11 cellular contexts compared by ENCODE assay signal in the genomic region with DNA sequence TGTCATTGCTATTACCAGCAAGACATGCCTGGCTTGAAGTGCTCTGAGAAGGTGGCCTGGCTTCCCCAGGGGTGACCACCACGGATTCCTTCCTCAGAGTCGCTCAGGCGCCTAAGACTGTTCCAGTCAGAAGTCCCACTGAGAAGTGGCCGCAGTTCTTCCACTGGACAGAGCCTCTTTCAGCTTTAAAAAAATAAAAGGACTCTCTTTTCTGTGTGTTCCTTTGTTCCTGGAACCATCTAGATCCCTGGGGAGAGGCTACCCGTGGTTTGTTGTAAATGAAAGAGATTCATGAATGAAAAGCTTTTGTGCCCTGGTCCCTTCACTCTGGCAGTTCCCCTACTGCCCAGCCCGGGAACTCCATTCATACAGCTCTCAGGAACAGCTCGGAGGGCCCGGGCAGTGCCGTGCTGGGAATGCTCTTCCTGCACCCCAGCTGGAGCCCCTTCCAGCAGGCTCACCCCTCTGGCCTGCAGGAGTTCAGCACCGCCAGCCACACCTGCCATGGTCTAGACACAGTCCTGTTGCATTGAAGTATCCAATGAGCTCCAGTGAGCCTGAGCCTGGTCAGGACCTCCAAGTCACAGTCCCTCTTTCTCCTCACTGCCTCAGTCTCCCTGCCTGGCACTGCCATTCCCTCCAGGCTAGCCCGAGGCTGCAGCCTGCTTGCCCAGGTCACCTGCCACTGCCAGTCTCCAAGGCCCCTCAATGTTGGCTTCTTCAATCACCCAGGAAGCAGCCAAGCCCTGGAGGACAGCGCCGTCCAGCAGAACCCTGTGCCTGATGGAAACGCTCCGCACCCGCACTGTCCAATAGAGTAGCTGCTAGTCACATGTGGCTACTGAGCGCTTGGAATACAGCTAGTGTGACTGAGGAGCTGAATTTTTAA.
A peak's percentile ranks its signal among the peaks of the same experiment; 100 is the strongest.
DNase-seq lines count a peak whose midpoint lies in the region; ATAC-seq and TF ChIP-seq lines count a peak whose summit lies in the region.
"Had no signal": no experiment of that assay in that cellular context is flagged by ENCODE, and none has a peak within 500 bp of the region (broad histone marks: within the 10 kb centered on the region; RNA-seq: fewer than 3 reads in every experiment).

No MANE protein-coding gene starts in this region.

- H3K9me2 ChIP-seq in Loucy (replicated peaks; ENCODE audit: low read depth, low read length) = no peaks in the 10 kb centered on the region

- peak overlapping the region; percentile 10 for H3K4me2 ChIP-seq in Loucy (ENCODE audit: low read depth, low read length, poor library complexity, severe bottlenecking)

- no peak overlapping the region for H3K4me3 ChIP-seq in Loucy (ENCODE audit: low read length, poor library complexity, severe bottlenecking)

- TF ChIP-seq CTCF in Loucy (conservative IDR thresholded peaks at IDR 0.05; ENCODE audit: low read length) = no peak
- TF ChIP-seq CTCF in brain (conservative IDR thresholded peaks at IDR 0.05) = peak in 1 of 2 experiments; percentile 28

- H3K9me3 Mint-ChIP-seq in brain = peaks cover 11 to 23% (median 16%) of the 10 kb centered on the region in 5 experiments

- peaks cover 21% of the 10 kb centered on the region for H3K9me3 ChIP-seq in Loucy (ENCODE audit: insufficient read depth, low read depth, low read length)

- H3K27ac ChIP-seq in layer of hippocampus (ENCODE audit: low read depth, low read length) = peak overlapping the region; percentile 58

- H3F3A ChIP-seq in Loucy (ENCODE audit: low read depth) = no peaks in the 10 kb centered on the region

- no peak overlapping the region for H2AFZ ChIP-seq in Loucy (ENCODE audit: low read length)

- H3K4me1 ChIP-seq in Loucy (ENCODE audit: insufficient read depth, low read length, poor library complexity, severe bottlenecking) = peaks cover 7% of the 10 kb centered on the region

- H3K36me3 ChIP-seq in Loucy (ENCODE audit: insufficient read depth, low read length) = peaks cover 6% of the 10 kb centered on the region

- H3K27me3 Mint-ChIP-seq in brain = peaks cover 3% of the 10 kb centered on the region

- H3K27me3 ChIP-seq in Loucy (ENCODE audit: insufficient read depth, low read length, poor library complexity, severe bottlenecking) (peaks cover 50% of the 10 kb centered on the region), layer of hippocampus (ENCODE audit: control insufficient read depth, insufficient read depth, low read length) (no peaks in the 10 kb centered on the region)

- H3K4me1 Mint-ChIP-seq in brain = peaks cover 51% of the 10 kb centered on the region

- peak overlapping the region in 3 of 5 experiments; percentile 22 to 59 (median 34) for H3K4me3 Mint-ChIP-seq in brain
- H3K4me3 Mint-ChIP-seq: immature natural killer cell had no signal

- no peak overlapping the region for H3K9ac ChIP-seq in Loucy (ENCODE audit: low read depth, low read length, poor library complexity, severe bottlenecking)

- peaks cover 52% of the 10 kb centered on the region for H4K20me1 ChIP-seq in Loucy (ENCODE audit: insufficient read depth, low read length, poor library complexity, severe bottlenecking)

- H3K36me3 Mint-ChIP-seq in brain = peaks cover 19% of the 10 kb centered on the region

- H3K27ac Mint-ChIP-seq in brain = peak overlapping the region in 4 of 5 experiments; percentile 55 to 95 (median 86)

- H3K79me2 ChIP-seq in Loucy (ENCODE audit: insufficient read depth, low read length) = peaks cover 18% of the 10 kb centered on the region; the same call in 1 of the 2 replicates

- no peak for ATAC-seq in HG02610 (IDR thresholded peaks at IDR 0.05; ENCODE audit: unreplicated experiment)
- no peak for ATAC-seq in GM21825 (IDR thresholded peaks at IDR 0.05; ENCODE audit: unreplicated experiment)

- DNase-seq in C1 segment of cervical spinal cord (lab: John Stamatoyannopoulos, UW) (peak in 12 of 14 donors; percentile 16 to 85 (median 60)), SIG-M5 treated with dmso at 0.1 percent for 504 hours (lab: John Stamatoyannopoulos, UW; ENCODE audit: unreplicated experiment) (no peak), NCI-H1694 (lab: John Stamatoyannopoulos, UW) (no peak)
- DNase-seq: GDM1, immature natural killer cell, trophoblast cell had no signal

Comparison
In these comparisons a context has a peak if more than half of its experiments do, and no peak if none do; other contexts are left out.
1. DNase-seq: peak in C1 segment of cervical spinal cord (12 of 14); none in SIG-M5 treated with dmso at 0.1 percent for 504 hours (single experiment) and NCI-H1694 (single experiment).